Comparison of ENCODE assay signal across 21 cellular contexts in genomic region chr9:74771262-74771585, GRCh38.
DNase-seq lines count a peak whose midpoint lies in the region; ATAC-seq and TF ChIP-seq lines count a peak whose summit lies in the region.
"Had no signal": no experiment of that assay in that cellular context is flagged by ENCODE, and none has a peak within 500 bp of the region (broad histone marks: within the 10 kb centered on the region; RNA-seq: fewer than 3 reads in every experiment).

No MANE protein-coding gene starts in this region.

- H3K4me3 Mint-ChIP-seq in activated CD4-positive, alpha-beta T cell treated with anti-CD3 and anti-CD28 coated beads, Interleukin-2, amount 10 ng/mL, durations not matched to agents 7 days and 5 days, result no peak overlapping the region
- H3K4me3 Mint-ChIP-seq in T-helper 17 cell, result no peak overlapping the region
- H3K4me3 Mint-ChIP-seq: activated CD8-positive, alpha-beta memory T cell treated with anti-CD3 and anti-CD28 coated beads, Interleukin-2, amount 10 ng/mL, durations not matched to agents 7 days and 5 days; activated naive CD8-positive, alpha-beta T cell treated with anti-CD3 and anti-CD28 coated beads, Interleukin-2, amount 10 ng/mL, durations not matched to agents 7 days and 5 days; brain; CD4-positive, CD25-positive, alpha-beta regulatory T cell had no signal

- peaks cover 17% of the 10 kb centered on the region for H3K27me3 Mint-ChIP-seq in activated CD4-positive, alpha-beta T cell treated with anti-CD3 and anti-CD28 coated beads, Interleukin-2, amount 10 ng/mL, durations not matched to agents 7 days and 5 days
- peaks cover 44% of the 10 kb centered on the region for H3K27me3 Mint-ChIP-seq in T-helper 17 cell

- ATAC-seq in psoas muscle, result no peak
- no peak for ATAC-seq in T-helper 17 cell
- ATAC-seq in omental fat pad (ENCODE audit: low FRiP score), result no peak

- H3K4me1 Mint-ChIP-seq in activated CD4-positive, alpha-beta T cell treated with anti-CD3 and anti-CD28 coated beads, Interleukin-2, amount 10 ng/mL, durations not matched to agents 7 days and 5 days, result peaks cover 3% of the 10 kb centered on the region
- H3K4me1 Mint-ChIP-seq in T-helper 17 cell, result peaks cover 9% of the 10 kb centered on the region
- H3K4me1 Mint-ChIP-seq: activated naive CD8-positive, alpha-beta T cell treated with anti-CD3 and anti-CD28 coated beads, Interleukin-2, amount 10 ng/mL, durations not matched to agents 7 days and 5 days; brain had no signal

- POLR2A ChIA-PET in activated CD4-positive, alpha-beta T cell treated with anti-CD3 and anti-CD28 coated beads, Interleukin-2, amount 10 ng/mL, durations not matched to agents 7 days and 5 days (lab: Charles Lee), result no interaction called here
- POLR2A ChIA-PET in RWPE1 (lab: Yijun Ruan, JAX; ENCODE audit: low non-redundant PET), result no interaction called here

- TF ChIP-seq CTCF in C4-2B (conservative IDR thresholded peaks at IDR 0.05), result peak; percentile 82
- TF ChIP-seq CTCF in RWPE1 (conservative IDR thresholded peaks at IDR 0.05; ENCODE audit: low read depth), result 0 out of 2 replicates have a peak, but pooled peaks have one; percentile 32
- peak; percentile 0 for TF ChIP-seq CTCF in psoas muscle (IDR thresholded peaks at IDR 0.05)
- TF ChIP-seq CTCF in omental fat pad (IDR thresholded peaks at IDR 0.05), result no peak

- CTCF ChIA-PET in activated CD4-positive, alpha-beta T cell treated with anti-CD3 and anti-CD28 coated beads, Interleukin-2, amount 10 ng/mL, durations not matched to agents 7 days and 5 days (lab: Charles Lee), result interaction anchor here (1.0 kb wide), 1 partner anchor 181 kb away, joined by 3 read pairs; the partner anchor contains the start of gene C9orf40
- CTCF ChIA-PET in RWPE1 (lab: Yijun Ruan, JAX), result interaction anchor here (0.6 to 2.2 kb wide), 6 partner anchors 180 to 1718 kb away, joined by 3 to 11 read pairs (median 3); no protein-coding TSS in a partner anchor

- peaks cover 0 to 8% (median 0%) of the 10 kb centered on the region in 3 donors for H3K27me3 ChIP-seq in psoas muscle (ENCODE audit: insufficient read depth in 3 of 3, low read length in 2 of 3)
- H3K27me3 ChIP-seq: tibial nerve had no signal

- no peak overlapping the region for H3K27ac ChIP-seq in C4-2B
- no peak overlapping the region for H3K27ac ChIP-seq in RWPE1
- H3K27ac ChIP-seq in psoas muscle, result no peak overlapping the region
- H3K27ac ChIP-seq: coronary artery, parathyroid adenoma, tibial nerve, VCaP had no signal

- H3K9me3 Mint-ChIP-seq in activated CD4-positive, alpha-beta T cell treated with anti-CD3 and anti-CD28 coated beads, Interleukin-2, amount 10 ng/mL, durations not matched to agents 7 days and 5 days, result no peaks in the 10 kb centered on the region
- H3K9me3 Mint-ChIP-seq: activated naive CD8-positive, alpha-beta T cell treated with anti-CD3 and anti-CD28 coated beads, Interleukin-2, amount 10 ng/mL, durations not matched to agents 7 days and 5 days; CD4-positive, CD25-positive, alpha-beta regulatory T cell; GM23338 had no signal

- no peaks in the 10 kb centered on the region for H3K4me1 ChIP-seq in psoas muscle
- H3K4me1 ChIP-seq: parathyroid adenoma had no signal

- no peak overlapping the region for H3K4me3 ChIP-seq in psoas muscle
- H3K4me3 ChIP-seq: coronary artery, GM23338, tibial nerve had no signal

- peak; percentile 62 for DNase-seq in activated CD4-positive, alpha-beta T cell treated with anti-CD3 and anti-CD28 coated beads for 48 hours
- no peak for DNase-seq in activated CD4-positive, alpha-beta T cell treated with anti-CD3 and anti-CD28 coated beads, Interleukin-2, amount 10 ng/mL, durations not matched to agents 7 days and 5 days
- no peak for DNase-seq in RWPE1 (ENCODE audit: low spot score)
- DNase-seq in psoas muscle, result no peak
- no peak for DNase-seq in T-helper 17 cell
- DNase-seq in NCI-H524 (lab: John Stamatoyannopoulos, UW), result no peak
- no peak for DNase-seq in omental fat pad (ENCODE audit: low spot score)
- DNase-seq: activated CD8-positive, alpha-beta memory T cell treated with anti-CD3 and anti-CD28 coated beads, Interleukin-2, amount 10 ng/mL, durations not matched to agents 7 days and 5 days; DMS79 treated with DMSO at 0.1 percent for 48 hours; hippocampal formation; mammary epithelial cell; NCI-H226 had no signal

- 81 to 87% (median 83%) methylated on average over 7 of the region's 7 CpGs for WGBS in psoas muscle, 3 donors

- H3K36me3 Mint-ChIP-seq in activated CD4-positive, alpha-beta T cell treated with anti-CD3 and anti-CD28 coated beads, Interleukin-2, amount 10 ng/mL, durations not matched to agents 7 days and 5 days (ENCODE audit: low read depth), result no peaks in the 10 kb centered on the region
- H3K36me3 Mint-ChIP-seq in T-helper 17 cell (ENCODE audit: low read depth), result no peaks in the 10 kb centered on the region
- H3K36me3 Mint-ChIP-seq: activated CD8-positive, alpha-beta memory T cell treated with anti-CD3 and anti-CD28 coated beads, Interleukin-2, amount 10 ng/mL, durations not matched to agents 7 days and 5 days; activated naive CD8-positive, alpha-beta T cell treated with anti-CD3 and anti-CD28 coated beads, Interleukin-2, amount 10 ng/mL, durations not matched to agents 7 days and 5 days; brain; CD4-positive, CD25-positive, alpha-beta regulatory T cell had no signal

- H3K36me3 ChIP-seq in psoas muscle (ENCODE audit: insufficient read depth in 1 of 2, low read depth in 1 of 2), result no peaks in the 10 kb centered on the region
- H3K36me3 ChIP-seq: tibial nerve had no signal

- intact Hi-C loops in psoas muscle (cut with DNase I), result no loop called here

- H3K9me3 ChIP-seq in psoas muscle (no peaks in the 10 kb centered on the region), T-helper 17 cell (ENCODE audit: control insufficient read depth, low read length, poor library complexity, severe bottlenecking) (no peaks in the 10 kb centered on the region)
- H3K9me3 ChIP-seq: tibial nerve had no signal

- H3K27ac Mint-ChIP-seq in activated CD4-positive, alpha-beta T cell treated with anti-CD3 and anti-CD28 coated beads, Interleukin-2, amount 10 ng/mL, durations not matched to agents 7 days and 5 days, result no peak overlapping the region
- no peak overlapping the region for H3K27ac Mint-ChIP-seq in T-helper 17 cell
- H3K27ac Mint-ChIP-seq: activated CD8-positive, alpha-beta memory T cell treated with anti-CD3 and anti-CD28 coated beads, Interleukin-2, amount 10 ng/mL, durations not matched to agents 7 days and 5 days; activated naive CD8-positive, alpha-beta T cell treated with anti-CD3 and anti-CD28 coated beads, Interleukin-2, amount 10 ng/mL, durations not matched to agents 7 days and 5 days; brain; CD4-positive, CD25-positive, alpha-beta regulatory T cell had no signal

Comparison
In these comparisons a context has a peak if more than half of its experiments do, and no peak if none do; other contexts are left out.
1. CTCF ChIP-seq: peak in C4-2B (single experiment), RWPE1 (single experiment) and psoas muscle (single experiment); none in omental fat pad (0 of 3).